Comparison of ENCODE assay signal across 23 cellular contexts in genomic region chr2:237941239-237941638, GRCh38. TPM values are rescaled to one million over a fixed set of nuclear protein-coding genes. Genes with fewer than 3 reads are reported as not detected.
DNase-seq lines count a peak whose midpoint lies in the region; ATAC-seq and TF ChIP-seq lines count a peak whose summit lies in the region.
"Had no signal": no experiment of that assay in that cellular context is flagged by ENCODE, and none has a peak within 500 bp of the region (broad histone marks: within the 10 kb centered on the region; RNA-seq: fewer than 3 reads in every experiment).

No MANE protein-coding gene starts in this region.

- intact Hi-C loops in colonic mucosa (cut with DNase I) (no loop called here), lower leg skin (cut with DNase I; ENCODE audit: low total_unique reads) (no loop called here)

- TF ChIP-seq POLR2A in lower leg skin (IDR thresholded peaks at IDR 0.05): no peak

- no peak for TF ChIP-seq CTCF in colonic mucosa (IDR thresholded peaks at IDR 0.05)
- no peak for TF ChIP-seq CTCF in type B pancreatic cell (conservative IDR thresholded peaks at IDR 0.05)
- TF ChIP-seq CTCF in lower leg skin (IDR thresholded peaks at IDR 0.05): no peak

- H3K9ac ChIP-seq in colonic mucosa (ENCODE audit: low read depth in 2 of 2, low read length in 2 of 2): no peak overlapping the region

- no peaks in the 10 kb centered on the region for H3K27me3 Mint-ChIP-seq in activated naive CD8-positive, alpha-beta T cell
- no peaks in the 10 kb centered on the region for H3K27me3 Mint-ChIP-seq in activated naive CD8-positive, alpha-beta T cell treated with anti-CD3 and anti-CD28 coated beads, Interleukin-2, amount 50 U/mL, for 24 hours
- H3K27me3 Mint-ChIP-seq in type B pancreatic cell: no peaks in the 10 kb centered on the region

- H3K4me3 Mint-ChIP-seq in activated naive CD8-positive, alpha-beta T cell: peak overlapping the region; percentile 64
- H3K4me3 Mint-ChIP-seq in activated naive CD8-positive, alpha-beta T cell treated with anti-CD3 and anti-CD28 coated beads, Interleukin-2, amount 50 U/mL, for 24 hours: no peak overlapping the region
- H3K4me3 Mint-ChIP-seq in type B pancreatic cell: no peak overlapping the region

- peaks cover 42% of the 10 kb centered on the region for H3K4me1 Mint-ChIP-seq in activated naive CD8-positive, alpha-beta T cell (ENCODE audit: low read depth)
- peaks cover 40% of the 10 kb centered on the region for H3K4me1 Mint-ChIP-seq in activated naive CD8-positive, alpha-beta T cell treated with anti-CD3 and anti-CD28 coated beads, Interleukin-2, amount 50 U/mL, for 24 hours
- H3K4me1 Mint-ChIP-seq in type B pancreatic cell (ENCODE audit: unreplicated experiment): peaks cover 15% of the 10 kb centered on the region

- H3K36me3 Mint-ChIP-seq in activated naive CD8-positive, alpha-beta T cell: peaks cover 2% of the 10 kb centered on the region
- peaks cover 4% of the 10 kb centered on the region for H3K36me3 Mint-ChIP-seq in activated naive CD8-positive, alpha-beta T cell treated with anti-CD3 and anti-CD28 coated beads, Interleukin-2, amount 50 U/mL, for 24 hours (ENCODE audit: low read depth)
- H3K36me3 Mint-ChIP-seq in type B pancreatic cell: no peaks in the 10 kb centered on the region

- WGBS in lower leg skin, 2 donors: 47 to 93% methylated on average over 2 of the region's 2 CpGs

- H3K9me3 ChIP-seq in KOPT-K1 (ENCODE audit: insufficient read depth, low read length, poor library complexity, severe bottlenecking) (peaks cover 32% of the 10 kb centered on the region), colonic mucosa (no peaks in the 10 kb centered on the region)
- H3K9me3 ChIP-seq: ovary had no signal

- DNase-seq in activated naive CD8-positive, alpha-beta T cell treated with anti-CD3 and anti-CD28 coated beads, Interleukin-2, amount 50 U/mL, for 24 hours: no peak
- DNase-seq in colonic mucosa (no peak), type B pancreatic cell (ENCODE audit: extremely low spot score, unreplicated experiment) (no peak), lower leg skin (ENCODE audit: low spot score in 2 of 2) (no peak)
- DNase-seq: activated CD4-positive, alpha-beta T cell treated with anti-CD3 and anti-CD28 coated beads, Interleukin-2, amount 50 U/mL, for 48 hours; activated gamma-delta T cell; anterior cingulate cortex; C1 segment of cervical spinal cord; effector memory CD4-positive, alpha-beta T cell; heart left ventricle; kidney glomerular epithelial cell; NCI-H1092; NCI-H187 treated with DMSO at 0.1 percent for 48 hours; NCI-H524; ovary; stimulated activated CD4-positive, alpha-beta T cell treated with anti-CD3 and anti-CD28 coated beads, Interleukin-2, amount 100 ng/mL, for 24 hours; transverse colon had no signal

- H3K36me3 ChIP-seq in KOPT-K1 (ENCODE audit: insufficient read depth, low read length) (no peaks in the 10 kb centered on the region), colonic mucosa (no peaks in the 10 kb centered on the region)
- H3K36me3 ChIP-seq: heart left ventricle, ovary, transverse colon had no signal

- H3K9me3 Mint-ChIP-seq in activated naive CD8-positive, alpha-beta T cell (ENCODE audit: low read depth): no peaks in the 10 kb centered on the region
- peaks cover 13% of the 10 kb centered on the region for H3K9me3 Mint-ChIP-seq in activated naive CD8-positive, alpha-beta T cell treated with anti-CD3 and anti-CD28 coated beads, Interleukin-2, amount 50 U/mL, for 24 hours
- H3K9me3 Mint-ChIP-seq in type B pancreatic cell: peaks cover 9% of the 10 kb centered on the region

- no peaks in the 10 kb centered on the region for H3K4me1 ChIP-seq in colonic mucosa
- H3K4me1 ChIP-seq: transverse colon had no signal

- H3K4me3 ChIP-seq in colonic mucosa (no peak overlapping the region), lower leg skin (ENCODE audit: low read depth, poor library complexity, severe bottlenecking) (no peak overlapping the region)
- H3K4me3 ChIP-seq: coronary artery, heart left ventricle, lung, ovary, transverse colon had no signal

- no peaks in the 10 kb centered on the region for H3K27me3 ChIP-seq in colonic mucosa
- H3K27me3 ChIP-seq: heart left ventricle, ovary, transverse colon had no signal

- ATAC-seq in activated naive CD8-positive, alpha-beta T cell treated with anti-CD3 and anti-CD28 coated beads, Interleukin-2, amount 50 U/mL, for 24 hours: no peak
- no peak for ATAC-seq in HG03135 (IDR thresholded peaks at IDR 0.05; ENCODE audit: unreplicated experiment)

- H3K27ac ChIP-seq in KOPT-K1 (ENCODE audit: low read depth, low read length, poor library complexity, severe bottlenecking): peak overlapping the region; percentile 73
- peak overlapping the region; percentile 4 for H3K27ac ChIP-seq in colonic mucosa
- H3K27ac ChIP-seq: coronary artery, HL-60, ovary, transverse colon had no signal

- H3K27ac Mint-ChIP-seq in activated naive CD8-positive, alpha-beta T cell: peak overlapping the region; percentile 86
- no peak overlapping the region for H3K27ac Mint-ChIP-seq in activated naive CD8-positive, alpha-beta T cell treated with anti-CD3 and anti-CD28 coated beads, Interleukin-2, amount 50 U/mL, for 24 hours
- peak overlapping the region; percentile 89 for H3K27ac Mint-ChIP-seq in type B pancreatic cell

RNA-seq across cellular contexts. Expression of gene UBE2F, which starts 25.6 kb away (rescaled TPM):
- total RNA-seq in colonic mucosa: 10 to 100 TPM; 51.8 to 54.7 TPM
- total RNA-seq in type B pancreatic cell (ENCODE audit: low replicate concordance): 43.1 and 49.6 TPM in 2 replicates
- 10 to 100 TPM; 32.8 to 46.9 (median 33.3) TPM for total RNA-seq in lower leg skin
